9 cellular contexts compared by ENCODE assay signal in the genomic region with DNA sequence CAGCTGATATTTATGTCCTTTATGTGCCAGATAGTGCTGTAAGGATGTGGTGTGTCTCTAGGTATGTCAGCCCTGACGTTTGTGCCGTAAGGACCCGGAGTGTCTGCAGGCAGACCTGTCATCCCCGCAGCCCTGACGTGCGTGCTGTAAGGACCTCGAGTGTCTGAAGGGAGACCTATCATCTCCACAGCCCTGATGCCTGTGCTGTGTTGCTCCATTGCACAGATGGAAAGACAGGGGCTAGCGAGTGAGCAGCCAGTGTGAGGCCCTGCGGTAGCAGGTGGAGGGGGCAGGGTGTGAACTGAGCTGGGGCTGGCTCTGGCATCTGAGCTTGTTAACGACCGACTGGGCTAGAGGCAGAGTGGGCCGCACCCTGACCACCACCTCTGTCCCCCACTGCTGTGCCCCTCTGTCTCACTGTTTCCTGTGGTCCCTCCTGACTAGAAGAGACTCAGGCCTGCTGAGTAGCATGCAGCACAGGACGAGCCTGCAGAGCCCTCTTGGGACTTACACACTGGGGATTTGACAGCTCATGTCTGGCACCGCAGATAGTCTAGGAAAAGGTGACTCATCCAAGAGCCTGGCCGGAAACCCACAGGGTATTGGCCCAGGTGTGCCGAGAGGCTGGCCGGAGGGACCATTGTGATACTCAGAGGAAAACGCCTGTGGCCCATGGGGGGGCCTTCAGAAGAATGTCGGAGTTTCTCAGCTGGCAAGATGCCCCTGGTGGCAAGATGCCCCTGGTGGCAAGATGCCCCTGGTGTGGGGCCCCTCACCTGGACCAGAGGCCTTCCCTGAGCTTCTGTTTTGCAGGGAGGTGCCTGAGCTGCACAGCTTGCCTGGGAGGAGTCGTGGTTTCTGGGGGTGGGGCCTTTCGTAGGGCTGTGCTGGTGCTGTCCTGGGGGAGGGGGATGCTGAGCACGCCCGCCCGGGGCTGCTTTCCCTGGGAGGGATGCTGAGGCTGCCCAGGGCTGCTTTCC. TPM values are rescaled to one million over a fixed set of nuclear protein-coding genes. Genes with fewer than 3 reads are reported as not detected.
A peak's percentile ranks its signal among the peaks of the same experiment; 100 is the strongest.
DNase-seq lines count a peak whose midpoint lies in the region; ATAC-seq and TF ChIP-seq lines count a peak whose summit lies in the region.
"Had no signal": no experiment of that assay in that cellular context is flagged by ENCODE, and none has a peak within 500 bp of the region (broad histone marks: within the 10 kb centered on the region; RNA-seq: fewer than 3 reads in every experiment).

No MANE protein-coding gene starts in this region.

- H3K27ac ChIP-seq in duodenal mucosa (ENCODE audit: low read depth, low read length) (peak overlapping the region; percentile 59), mucosa of rectum (ENCODE audit: low read depth in 2 of 2, low read length in 2 of 2) (peak overlapping the region; percentile 6 to 61)

- H3K4me3 ChIP-seq in duodenal mucosa (ENCODE audit: low read depth in 1 of 2, low read length in 2 of 2) (peak overlapping the region in 1 of 2 donors; percentile 45), mucosa of rectum (ENCODE audit: low read length in 2 of 2) (peak overlapping the region; percentile 20 to 48)
- H3K4me3 ChIP-seq: skin epidermis had no signal

- CTCF ChIA-PET in WTC11 (lab: Charles Lee): interaction anchor here (1.1 to 1.7 kb wide), 3 partner anchors 53 to 113 kb away, joined by 3 to 5 read pairs (median 5); no protein-coding TSS in a partner anchor

- no peak for TF ChIP-seq CTCF in WTC11 (IDR thresholded peaks at IDR 0.05)

- no peaks in the 10 kb centered on the region for H3K9me3 Mint-ChIP-seq in WTC11

- H3K36me3 ChIP-seq in duodenal mucosa (ENCODE audit: control insufficient read depth in 1 of 2, insufficient read depth in 2 of 2, low read length in 2 of 2) (no peaks in the 10 kb centered on the region), mucosa of rectum (ENCODE audit: control insufficient read depth in 2 of 2, insufficient read depth in 2 of 2, low read length in 2 of 2) (no peaks in the 10 kb centered on the region)

- POLR2A ChIA-PET in WTC11 (lab: Charles Lee): no interaction called here

- H3K27ac Mint-ChIP-seq in WTC11: 0 out of 2 replicates have a peak overlapping the region, but pooled peaks have one; percentile 41

- H3K9me3 ChIP-seq in duodenal mucosa (ENCODE audit: control insufficient read depth in 1 of 2, low read length in 2 of 2) (no peaks in the 10 kb centered on the region), mucosa of rectum (ENCODE audit: control insufficient read depth in 2 of 2, low read length in 2 of 2) (no peaks in the 10 kb centered on the region)

- H3K9ac ChIP-seq in duodenal mucosa (ENCODE audit: low read depth in 1 of 2, low read length in 2 of 2): peak overlapping the region; percentile 14 to 32
- no peak overlapping the region for H3K9ac ChIP-seq in mucosa of rectum (ENCODE audit: low read depth in 1 of 2, low read length in 2 of 2)

- ATAC-seq in WTC11: peak; percentile 72

- peaks cover 44 to 45% of the 10 kb centered on the region in 2 donors for H3K4me1 ChIP-seq in duodenal mucosa (ENCODE audit: control insufficient read depth in 1 of 2, insufficient read depth in 2 of 2, low read length in 2 of 2)
- peaks cover 42% of the 10 kb centered on the region in 2 donors for H3K4me1 ChIP-seq in mucosa of rectum (ENCODE audit: control insufficient read depth in 2 of 2, insufficient read depth in 2 of 2, low read length in 2 of 2)

- peaks cover 20% of the 10 kb centered on the region for H3K4me1 Mint-ChIP-seq in WTC11

- H3K27me3 Mint-ChIP-seq in WTC11 (ENCODE audit: low read depth): no peaks in the 10 kb centered on the region

- DNase-seq in DMS79 (lab: John Stamatoyannopoulos, UW): peak; percentile 1
- no peak for DNase-seq in DMS79 treated with DMSO at 0.1 percent for 48 hours (lab: John Stamatoyannopoulos, UW)
- peak; percentile 88 for DNase-seq in H4 (ENCODE audit: low spot score)
- peak; percentile 67 for DNase-seq in KG1 (lab: John Stamatoyannopoulos, UW)
- peak; percentile 56 for DNase-seq in WTC11 (ENCODE audit: low spot score)
- DNase-seq in NCI-H2081 (lab: John Stamatoyannopoulos, UW): no peak

- H3K27me3 ChIP-seq in duodenal mucosa (ENCODE audit: control insufficient read depth in 1 of 2, insufficient read depth in 2 of 2, low read length in 2 of 2): no peaks in the 10 kb centered on the region
- H3K27me3 ChIP-seq in mucosa of rectum (ENCODE audit: control insufficient read depth in 2 of 2, insufficient read depth in 2 of 2, low read length in 2 of 2): no peaks in the 10 kb centered on the region

- H3K4me3 Mint-ChIP-seq in WTC11: no peak overlapping the region

- no peaks in the 10 kb centered on the region for H3K36me3 Mint-ChIP-seq in WTC11

TF ChIP-seq in WTC11, 78 proteins besides CTCF, POLR2A, EP300 and RAD21:
- TF ChIP-seq OVOL2 (CRISPR knock-in tag; IDR thresholded peaks at IDR 0.05; ENCODE audit: borderline replicate concordance) (no peak), TCF7 (CRISPR knock-in tag; IDR thresholded peaks at IDR 0.05; ENCODE audit: low read depth) (no peak), MYBL2 (CRISPR knock-in tag; IDR thresholded peaks at IDR 0.05) (no peak), NR2C2 (CRISPR knock-in tag; IDR thresholded peaks at IDR 0.05) (no peak), TEAD4 (CRISPR knock-in tag; IDR thresholded peaks at IDR 0.05) (no peak)
- TF ChIP-seq, protein P1, sequence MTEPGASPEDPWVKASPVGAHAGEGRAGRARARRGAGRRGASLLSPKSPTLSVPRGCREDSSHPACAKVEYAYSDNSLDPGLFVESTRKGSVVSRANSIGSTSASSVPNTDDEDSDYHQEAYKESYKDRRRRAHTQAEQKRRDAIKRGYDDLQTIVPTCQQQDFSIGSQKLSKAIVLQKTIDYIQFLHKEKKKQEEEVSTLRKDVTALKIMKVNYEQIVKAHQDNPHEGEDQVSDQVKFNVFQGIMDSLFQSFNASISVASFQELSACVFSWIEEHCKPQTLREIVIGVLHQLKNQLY (CRISPR knock-in tag; IDR thresholded peaks at IDR 0.05): no peak
- TF ChIP-seq, protein P2, sequence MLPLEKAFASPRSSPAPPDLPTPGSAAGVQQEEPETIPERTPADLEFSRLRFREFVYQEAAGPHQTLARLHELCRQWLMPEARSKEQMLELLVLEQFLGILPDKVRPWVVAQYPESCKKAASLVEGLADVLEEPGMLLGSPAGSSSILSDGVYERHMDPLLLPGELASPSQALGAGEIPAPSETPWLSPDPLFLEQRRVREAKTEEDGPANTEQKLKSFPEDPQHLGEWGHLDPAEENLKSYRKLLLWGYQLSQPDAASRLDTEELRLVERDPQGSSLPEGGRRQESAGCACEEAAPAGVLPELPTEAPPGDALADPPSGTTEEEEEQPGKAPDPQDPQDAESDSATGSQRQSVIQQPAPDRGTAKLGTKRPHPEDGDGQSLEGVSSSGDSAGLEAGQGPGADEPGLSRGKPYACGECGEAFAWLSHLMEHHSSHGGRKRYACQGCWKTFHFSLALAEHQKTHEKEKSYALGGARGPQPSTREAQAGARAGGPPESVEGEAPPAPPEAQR (CRISPR knock-in tag; IDR thresholded peaks at IDR 0.05): no peak
- TF ChIP-seq, protein P3, sequence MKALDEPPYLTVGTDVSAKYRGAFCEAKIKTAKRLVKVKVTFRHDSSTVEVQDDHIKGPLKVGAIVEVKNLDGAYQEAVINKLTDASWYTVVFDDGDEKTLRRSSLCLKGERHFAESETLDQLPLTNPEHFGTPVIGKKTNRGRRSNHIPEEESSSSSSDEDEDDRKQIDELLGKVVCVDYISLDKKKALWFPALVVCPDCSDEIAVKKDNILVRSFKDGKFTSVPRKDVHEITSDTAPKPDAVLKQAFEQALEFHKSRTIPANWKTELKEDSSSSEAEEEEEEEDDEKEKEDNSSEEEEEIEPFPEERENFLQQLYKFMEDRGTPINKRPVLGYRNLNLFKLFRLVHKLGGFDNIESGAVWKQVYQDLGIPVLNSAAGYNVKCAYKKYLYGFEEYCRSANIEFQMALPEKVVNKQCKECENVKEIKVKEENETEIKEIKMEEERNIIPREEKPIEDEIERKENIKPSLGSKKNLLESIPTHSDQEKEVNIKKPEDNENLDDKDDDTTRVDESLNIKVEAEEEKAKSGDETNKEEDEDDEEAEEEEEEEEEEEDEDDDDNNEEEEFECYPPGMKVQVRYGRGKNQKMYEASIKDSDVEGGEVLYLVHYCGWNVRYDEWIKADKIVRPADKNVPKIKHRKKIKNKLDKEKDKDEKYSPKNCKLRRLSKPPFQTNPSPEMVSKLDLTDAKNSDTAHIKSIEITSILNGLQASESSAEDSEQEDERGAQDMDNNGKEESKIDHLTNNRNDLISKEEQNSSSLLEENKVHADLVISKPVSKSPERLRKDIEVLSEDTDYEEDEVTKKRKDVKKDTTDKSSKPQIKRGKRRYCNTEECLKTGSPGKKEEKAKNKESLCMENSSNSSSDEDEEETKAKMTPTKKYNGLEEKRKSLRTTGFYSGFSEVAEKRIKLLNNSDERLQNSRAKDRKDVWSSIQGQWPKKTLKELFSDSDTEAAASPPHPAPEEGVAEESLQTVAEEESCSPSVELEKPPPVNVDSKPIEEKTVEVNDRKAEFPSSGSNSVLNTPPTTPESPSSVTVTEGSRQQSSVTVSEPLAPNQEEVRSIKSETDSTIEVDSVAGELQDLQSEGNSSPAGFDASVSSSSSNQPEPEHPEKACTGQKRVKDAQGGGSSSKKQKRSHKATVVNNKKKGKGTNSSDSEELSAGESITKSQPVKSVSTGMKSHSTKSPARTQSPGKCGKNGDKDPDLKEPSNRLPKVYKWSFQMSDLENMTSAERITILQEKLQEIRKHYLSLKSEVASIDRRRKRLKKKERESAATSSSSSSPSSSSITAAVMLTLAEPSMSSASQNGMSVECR (CRISPR knock-in tag; IDR thresholded peaks at IDR 0.05; ENCODE audit: borderline replicate concordance): no peak

RNA-seq across cellular contexts. Expression of a gene that starts 34.3 kb away (rescaled TPM):
- total RNA-seq in H4 (2014; rRNA removed; shearing (Covaris generic)): 15.8 and 21.0 TPM in 2 replicates
- total RNA-seq in WTC11 (2021): 20.0 to 22.1 TPM (median 21.5 TPM) in 3 replicates

Comparison
In these comparisons a context has a peak if more than half of its experiments do, and no peak if none do; other contexts are left out.
1. DNase-seq: peak in DMS79 (single experiment), H4 (single experiment), KG1 (single experiment) and WTC11 (single experiment); none in DMS79 treated with DMSO at 0.1 percent for 48 hours (single experiment) and NCI-H2081 (0 of 2).
2. H3K9ac ChIP-seq: peak in duodenal mucosa (2 of 2); none in mucosa of rectum (0 of 2).